18 cellular contexts compared by ENCODE assay signal in the genomic region with DNA sequence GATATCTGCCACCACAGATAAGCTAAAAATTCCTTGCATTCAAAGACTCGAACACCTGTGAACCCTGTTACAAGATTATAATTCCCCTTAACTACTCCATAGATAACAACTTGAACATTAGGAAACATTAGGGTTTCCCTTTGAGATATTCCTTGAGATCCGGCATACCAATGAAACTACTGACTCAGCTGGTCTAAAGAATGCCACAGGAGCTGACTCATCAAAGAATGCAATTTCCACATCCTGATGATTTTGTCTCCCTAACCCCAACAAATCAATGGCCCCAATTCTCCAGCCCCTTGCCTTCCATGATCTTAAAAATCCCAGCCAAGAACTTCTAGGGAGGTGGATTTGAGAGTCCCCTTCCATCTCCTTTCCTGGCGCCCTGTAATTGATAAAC. TPM values are rescaled to one million over a fixed set of nuclear protein-coding genes. Genes with fewer than 3 reads are reported as not detected.
DNase-seq lines count a peak whose midpoint lies in the region; ATAC-seq, FAIRE-seq and TF ChIP-seq lines count a peak whose summit lies in the region.
"Had no signal": no experiment of that assay in that cellular context is flagged by ENCODE, and none has a peak within 500 bp of the region (broad histone marks: within the 10 kb centered on the region; RNA-seq: fewer than 3 reads in every experiment).

No MANE protein-coding gene starts in this region.

- H3K36me3 ChIP-seq in astrocyte (ENCODE audit: insufficient read depth, low read length) (no peaks in the 10 kb centered on the region), gastroesophageal sphincter (no peaks in the 10 kb centered on the region)

- H3K4me2 ChIP-seq in A549, result no peak overlapping the region
- H3K4me2 ChIP-seq in astrocyte (ENCODE audit: low read length), result peak overlapping the region; percentile 3

- H3K79me2 ChIP-seq in astrocyte (ENCODE audit: insufficient read depth, low read length), result no peaks in the 10 kb centered on the region

- H3K27ac Mint-ChIP-seq in astrocyte (ENCODE audit: unreplicated experiment), result peak overlapping the region; percentile 67
- H3K27ac Mint-ChIP-seq: activated CD4-positive, alpha-beta T cell treated with anti-CD3 and anti-CD28 coated beads, Interleukin-2, amount 10 ng/mL, durations not matched to agents 7 days and 5 days; activated T-helper 17 cell treated with anti-CD3 and anti-CD28 coated beads, Interleukin-2, amount 50 U/mL, for 72 hours; memory B cell had no signal

- no peaks in the 10 kb centered on the region for H3K4me1 ChIP-seq in A549
- H3K4me1 ChIP-seq in astrocyte (ENCODE audit: insufficient read depth, low read length), result no peaks in the 10 kb centered on the region
- H3K4me1 ChIP-seq in foreskin keratinocyte, result peaks cover 4% of the 10 kb centered on the region
- no peaks in the 10 kb centered on the region for H3K4me1 ChIP-seq in gastroesophageal sphincter

- H3K4me1 Mint-ChIP-seq in astrocyte (ENCODE audit: low read depth, unreplicated experiment), result peaks cover 21% of the 10 kb centered on the region
- H3K4me1 Mint-ChIP-seq: activated T-helper 17 cell treated with anti-CD3 and anti-CD28 coated beads, Interleukin-2, amount 50 U/mL, for 72 hours; central memory CD8-positive, alpha-beta T cell had no signal

- no peak for TF ChIP-seq RAD21 in A549 (conservative IDR thresholded peaks at IDR 0.05 in 1 of 2, IDR thresholded peaks at IDR 0.05 in 1 of 2)

- no peak for ATAC-seq in A549
- ATAC-seq in foreskin keratinocyte, result peak; percentile 81
- no peak for ATAC-seq in GM18502 (IDR thresholded peaks at IDR 0.05; ENCODE audit: poor library complexity, unreplicated experiment)
- ATAC-seq in gastroesophageal sphincter, result no peak
- ATAC-seq: activated T-helper 17 cell treated with anti-CD3 and anti-CD28 coated beads, Interleukin-2, amount 50 U/mL, for 72 hours; GM12878 had no signal

- H3K27me3 ChIP-seq in astrocyte (ENCODE audit: insufficient read depth, low read length), result no peaks in the 10 kb centered on the region
- H3K27me3 ChIP-seq in foreskin keratinocyte, result no peaks in the 10 kb centered on the region
- H3K27me3 ChIP-seq in gastroesophageal sphincter, result peaks cover 17% of the 10 kb centered on the region

- DNase-seq in A549 (ENCODE audit: low read depth in 1 of 2, low spot score in 1 of 2) (no peak), HFF-Myc (ENCODE audit: extremely low read depth, low read depth) (peak; percentile 1), astrocyte (ENCODE audit: low read depth) (peak; percentile 56), foreskin keratinocyte (peak; percentile 61 to 79), GM10266 (ENCODE audit: extremely low spot score) (no peak), NCI-H1092 treated with DMSO at 0.1 percent for 48 hours (lab: John Stamatoyannopoulos, UW) (no peak)
- DNase-seq: activated CD4-positive, alpha-beta T cell treated with anti-CD3 and anti-CD28 coated beads, Interleukin-2, amount 10 ng/mL, durations not matched to agents 7 days and 5 days; AML-193; DMS53; NCI-H2029; Right ventricle myocardium superior; T-helper 9 cell had no signal

- H2AFZ ChIP-seq in astrocyte (ENCODE audit: low read depth, low read length), result no peak overlapping the region

- no peak overlapping the region for H3K4me3 ChIP-seq in A549
- H3K4me3 ChIP-seq in HFF-Myc (replicated peaks; ENCODE audit: low read depth, low read length), result no peak overlapping the region
- H3K4me3 ChIP-seq in astrocyte (ENCODE audit: insufficient read depth, low read depth, low read length), result no peak overlapping the region
- H3K4me3 ChIP-seq in gastroesophageal sphincter, result no peak overlapping the region
- H3K4me3 ChIP-seq: GM12878 had no signal

- no peak overlapping the region for H3K27ac ChIP-seq in A549
- H3K27ac ChIP-seq in astrocyte (ENCODE audit: low read depth, low read length), result no peak overlapping the region
- no peak overlapping the region for H3K27ac ChIP-seq in foreskin keratinocyte
- no peak overlapping the region for H3K27ac ChIP-seq in gastroesophageal sphincter

- H4K20me1 ChIP-seq in astrocyte (ENCODE audit: insufficient read depth, low read length), result no peaks in the 10 kb centered on the region

- TF ChIP-seq CTCF in A549 (IDR thresholded peaks at IDR 0.05), result no peak
- TF ChIP-seq CTCF in HFF-Myc (IDR thresholded peaks at IDR 0.05; ENCODE audit: low read depth, low read length, missing control alignments), result no peak
- TF ChIP-seq CTCF in astrocyte (IDR thresholded peaks at IDR 0.05; ENCODE audit: insufficient read depth, low read depth, low read length), result no peak
- TF ChIP-seq CTCF in foreskin keratinocyte (conservative IDR thresholded peaks at IDR 0.05), result no peak
- TF ChIP-seq CTCF in GM10266 (IDR thresholded peaks at IDR 0.05; ENCODE audit: control insufficient read depth, insufficient read depth, low read depth, missing control alignments), result no peak
- TF ChIP-seq CTCF in gastroesophageal sphincter (IDR thresholded peaks at IDR 0.05), result no peak

- TF ChIP-seq EP300 in A549 (IDR thresholded peaks at IDR 0.05) (no peak), gastroesophageal sphincter (IDR thresholded peaks at IDR 0.05) (no peak)

- POLR2A ChIA-PET in A549 (lab: Yijun Ruan, JAX), result no interaction called here

- WGBS in A549 (ENCODE audit: missing lambda C conversion rate), result 5% methylated on average over 3 of the region's 3 CpGs
- 72 to 82% methylated on average over 2 to 3 of the region's 3 CpGs for WGBS in gastroesophageal sphincter (ENCODE audit: low coverage in 1 of 2), 2 donors

- peaks cover 63% of the 10 kb centered on the region for H3K9me3 ChIP-seq in A549
- peaks cover 14% of the 10 kb centered on the region for H3K9me3 ChIP-seq in astrocyte (ENCODE audit: insufficient read depth, low read depth, low read length)
- peaks cover 0 to 30% (median 0%) of the 10 kb centered on the region in 3 donors for H3K9me3 ChIP-seq in gastroesophageal sphincter

- no peak overlapping the region for H3K4me3 Mint-ChIP-seq in astrocyte (ENCODE audit: unreplicated experiment)
- H3K4me3 Mint-ChIP-seq: activated CD4-positive, alpha-beta T cell treated with anti-CD3 and anti-CD28 coated beads, Interleukin-2, amount 10 ng/mL, durations not matched to agents 7 days and 5 days; activated T-helper 17 cell treated with anti-CD3 and anti-CD28 coated beads, Interleukin-2, amount 50 U/mL, for 72 hours; central memory CD8-positive, alpha-beta T cell; memory B cell had no signal

- peaks cover 18% of the 10 kb centered on the region for H3K9me3 Mint-ChIP-seq in astrocyte (ENCODE audit: unreplicated experiment)

- peaks cover 2% of the 10 kb centered on the region for H3K27me3 Mint-ChIP-seq in astrocyte (ENCODE audit: low read depth, unreplicated experiment)
- H3K27me3 Mint-ChIP-seq: activated CD4-positive, alpha-beta T cell treated with anti-CD3 and anti-CD28 coated beads, Interleukin-2, amount 10 ng/mL, durations not matched to agents 7 days and 5 days; activated T-helper 17 cell treated with anti-CD3 and anti-CD28 coated beads, Interleukin-2, amount 50 U/mL, for 72 hours had no signal

- TF ChIP-seq POLR2A in A549 (IDR thresholded peaks at IDR 0.05; ENCODE audit: low read length) (no peak), gastroesophageal sphincter (IDR thresholded peaks at IDR 0.05) (no peak)

- peaks cover 2% of the 10 kb centered on the region for H3K36me3 Mint-ChIP-seq in astrocyte (ENCODE audit: low read depth, unreplicated experiment)

- H3K9ac ChIP-seq in astrocyte (ENCODE audit: low read length), result no peak overlapping the region

- CTCF ChIA-PET in A549 (lab: Yijun Ruan, JAX), result no interaction called here

- FAIRE-seq in A549 (lab: Jason Lieb, UNC) (no peak), astrocyte (lab: Jason Lieb, UNC) (peak; percentile 50)
- FAIRE-seq: GM12878 had no signal

TF ChIP-seq in A549, 52 proteins besides CTCF, POLR2A, EP300 and RAD21:
- TF ChIP-seq MAFK (IDR thresholded peaks at IDR 0.05; ENCODE audit: partially characterized antibody) (peak; percentile 87), CHD4 (IDR thresholded peaks at IDR 0.05; ENCODE audit: borderline replicate concordance) (no peak), TP53 (CRISPR knock-in tag; IDR thresholded peaks at IDR 0.05) (no peak), FOSL2 (IDR thresholded peaks at IDR 0.05) (no peak), FOSL2 (CRISPR knock-in tag; IDR thresholded peaks at IDR 0.05) (peak; percentile 18; the same call in 1 of the 2 replicates), BCL3 (IDR thresholded peaks at IDR 0.05) (no peak)

RNA-seq across cellular contexts. Expression of gene ZNF599, which starts 35.6 kb away (rescaled TPM):
- polyA plus RNA-seq in A549 (2011; rRNA removed) (3.5 and 3.9 TPM in 2 replicates), A549 (2017; fragmentation: RNase III; extraction: RNeasy Plus Mini Kit Qiagen cat#74134 plus additional on column Dnase treatment) (2.6 to 2.8 TPM (median 2.8 TPM) in 3 replicates), foreskin keratinocyte (2.4 and 3.0 TPM in 2 replicates)
- 4.3 and 4.7 TPM in 2 replicates for polyA plus RNA-seq in A549 (2012; cell fraction: cytosol; rRNA removed)
- 2.9 and 4.1 TPM in 2 replicates for polyA plus RNA-seq in A549 (2012; cell fraction: nucleus; rRNA removed)
- polyA minus RNA-seq in A549 (2011; rRNA and poly(A)+ RNA removed), result 1.5 and 1.6 TPM in 2 replicates
- total RNA-seq in astrocyte (4.8 and 5.7 TPM in 2 replicates), foreskin keratinocyte (2.8 and 3.7 TPM in 2 replicates), gastroesophageal sphincter (1 to 10 TPM; 4.8 to 7.1 (median 5.6) TPM)

Comparison
In these comparisons a context has a peak if more than half of its experiments do, and no peak if none do; other contexts are left out.
1. DNase-seq: peak in HFF-Myc (single experiment), astrocyte (single experiment) and foreskin keratinocyte (2 of 2); none in A549 (0 of 2), GM10266 (single experiment) and NCI-H1092 treated with DMSO at 0.1 percent for 48 hours (single experiment).